In genomic region chr1:218351617-218352438, GRCh38 we compare ENCODE assay signal across 9 cellular contexts. TPM values are rescaled to one million over a fixed set of nuclear protein-coding genes. Genes with fewer than 3 reads are reported as not detected.
DNase-seq lines count a peak whose midpoint lies in the region; ATAC-seq and TF ChIP-seq lines count a peak whose summit lies in the region.
"Had no signal": no experiment of that assay in that cellular context is flagged by ENCODE, and none has a peak within 500 bp of the region (broad histone marks: within the 10 kb centered on the region; RNA-seq: fewer than 3 reads in every experiment).

No MANE protein-coding gene starts in this region.

- H4K20me1 ChIP-seq in OCI-LY7 (ENCODE audit: insufficient read depth, low read length), result no peaks in the 10 kb centered on the region; the same call in 1 of the 2 replicates

- H3K79me2 ChIP-seq in OCI-LY7 (ENCODE audit: insufficient read depth, low read depth, low read length), result no peaks in the 10 kb centered on the region

- no peaks in the 10 kb centered on the region for H3K4me1 ChIP-seq in OCI-LY7 (ENCODE audit: insufficient read depth, low read length, poor library complexity, severe bottlenecking)

- H3K4me3 ChIP-seq in OCI-LY7 (ENCODE audit: low read depth, low read length, poor library complexity, severe bottlenecking), result no peak overlapping the region

- intact Hi-C loops in OCI-LY7 (cut with micrococcal nuclease; ENCODE audit: unreplicated experiment) (no loop called here), MCF 10A (cut with micrococcal nuclease) (no loop called here)

- peaks cover 48% of the 10 kb centered on the region for H3K4me1 Mint-ChIP-seq in MCF 10A (ENCODE audit: insufficient read depth, unreplicated experiment)
- H3K4me1 Mint-ChIP-seq in mesothelial cell of epicardium, result peaks cover 55% of the 10 kb centered on the region

- no peaks in the 10 kb centered on the region for H3K9me3 Mint-ChIP-seq in MCF 10A (ENCODE audit: unreplicated experiment)
- no peaks in the 10 kb centered on the region for H3K9me3 Mint-ChIP-seq in mesothelial cell of epicardium

- CTCF ChIA-PET in OCI-LY7 (lab: Charles Lee; ENCODE audit: unreplicated experiment), result no interaction called here
- CTCF ChIA-PET in MCF 10A (lab: Yijun Ruan, JAX), result interaction anchor here (0.7 to 1.3 kb wide), 4 partner anchors 13 to 58 kb away, joined by 3 to 9 read pairs (median 4); no protein-coding TSS in a partner anchor

- no peaks in the 10 kb centered on the region for H3K36me3 ChIP-seq in OCI-LY7 (ENCODE audit: insufficient read depth, low read length)

- peak; percentile 20 for DNase-seq in NCI-H82 (lab: John Stamatoyannopoulos, UW)
- DNase-seq in NCI-H82 treated with DMSO at 0.1 percent for 48 hours (lab: John Stamatoyannopoulos, UW; ENCODE audit: unreplicated experiment), result no peak
- no peak for DNase-seq in OCI-LY7 (ENCODE audit: low spot score)
- DNase-seq in MCF 10A (ENCODE audit: unreplicated experiment), result peak; percentile 70
- no peak for DNase-seq in mesothelial cell of epicardium (ENCODE audit: low spot score in 2 of 2, unreplicated experiment in 2 of 2)
- DNase-seq in DMS153 treated with DMSO at 0.1 percent for 48 hours (lab: John Stamatoyannopoulos, UW; ENCODE audit: unreplicated experiment), result no peak
- DNase-seq in NCI-H2196 (lab: John Stamatoyannopoulos, UW; ENCODE audit: unreplicated experiment), result no peak

- H2AFZ ChIP-seq in OCI-LY7 (ENCODE audit: low read length), result no peak overlapping the region

- TF ChIP-seq CTCF in OCI-LY7 (conservative IDR thresholded peaks at IDR 0.05; ENCODE audit: low read length) (peak; percentile 56), MCF 10A (IDR thresholded peaks at IDR 0.05; ENCODE audit: unreplicated experiment) (peak; percentile 41), mesothelial cell of epicardium (IDR thresholded peaks at IDR 0.05; ENCODE audit: unreplicated experiment) (no peak)

- BruUV-seq in OCI-LY7 (replicated peaks; lab: Mats Ljungman, UMichigan), result no TSS peak
- BruUV-seq in MCF 10A (replicated peaks; lab: Mats Ljungman, UMichigan), result no TSS peak

- H3K4me2 ChIP-seq in OCI-LY7 (ENCODE audit: low read length), result no peak overlapping the region

- H3K36me3 Mint-ChIP-seq in MCF 10A (ENCODE audit: insufficient read depth, unreplicated experiment) (no peaks in the 10 kb centered on the region), mesothelial cell of epicardium (no peaks in the 10 kb centered on the region)

- H3K9me2 ChIP-seq in OCI-LY7 (ENCODE audit: insufficient read depth, low read length), result no peaks in the 10 kb centered on the region

- peak; percentile 56 for ATAC-seq in HG02870 (IDR thresholded peaks at IDR 0.05; ENCODE audit: unreplicated experiment)

- H3K27me3 Mint-ChIP-seq in MCF 10A (ENCODE audit: insufficient read depth, unreplicated experiment), result no peaks in the 10 kb centered on the region
- no peaks in the 10 kb centered on the region for H3K27me3 Mint-ChIP-seq in mesothelial cell of epicardium (ENCODE audit: low read depth)

- POLR2A ChIA-PET in OCI-LY7 (lab: Charles Lee), result no interaction called here
- POLR2A ChIA-PET in MCF 10A (lab: Yijun Ruan, JAX), result interaction anchor here (0.9 kb wide), 1 partner anchor 16 kb away, joined by 3 read pairs; no protein-coding TSS in a partner anchor

- H3K4me3 Mint-ChIP-seq in MCF 10A (ENCODE audit: unreplicated experiment) (no peak overlapping the region), mesothelial cell of epicardium (peak overlapping the region; percentile 60)

- H3K27ac Mint-ChIP-seq in MCF 10A (ENCODE audit: low read depth, unreplicated experiment), result peak overlapping the region; percentile 1
- peak overlapping the region; percentile 87 for H3K27ac Mint-ChIP-seq in mesothelial cell of epicardium

- no peak overlapping the region for H3K27ac ChIP-seq in OCI-LY7 (ENCODE audit: low read depth, low read length, poor library complexity, severe bottlenecking)
- H3K27ac ChIP-seq: C4-2B had no signal

- no peaks in the 10 kb centered on the region for H3K9me3 ChIP-seq in OCI-LY7 (ENCODE audit: low read length)

RNA-seq across cellular contexts. Expression of gene TGFB2, which starts 6.7 kb away (rescaled TPM):
- total RNA-seq in OCI-LY7 (2014; rRNA removed; shearing (Covaris generic)), result 0.03 TPM in 1 of 2 replicates, not detected in the other
- total RNA-seq in OCI-LY7 (2022) (0.11 TPM in 1 of 2 replicates, not detected in the other), MCF 10A (2022) (5.3 and 6.3 TPM in 2 replicates), mesothelial cell of epicardium (45.3 to 51.0 TPM (median 50.6 TPM) in 3 replicates)

Comparison
In these comparisons a context has a peak if more than half of its experiments do, and no peak if none do; other contexts are left out.
1. DNase-seq: peak in NCI-H82 (single experiment) and MCF 10A (single experiment); none in NCI-H82 treated with DMSO at 0.1 percent for 48 hours (single experiment), OCI-LY7 (single experiment), mesothelial cell of epicardium (0 of 2), DMS153 treated with DMSO at 0.1 percent for 48 hours (single experiment) and NCI-H2196 (single experiment).